8 cellular contexts compared by ENCODE assay signal in genomic region chr10:61939575-61940301, GRCh38. TPM values are rescaled to one million over a fixed set of nuclear protein-coding genes. Genes with fewer than 3 reads are reported as not detected.
DNase-seq lines count a peak whose midpoint lies in the region; ATAC-seq, FAIRE-seq and TF ChIP-seq lines count a peak whose summit lies in the region.

No MANE protein-coding gene starts in this region.

- H3K27me3 ChIP-seq in liver (ENCODE audit: control insufficient read depth in 4 of 4, insufficient read depth in 4 of 4, low read length in 3 of 4) = no peaks in the 10 kb centered on the region
- H3K27me3 ChIP-seq in HepG2 (ENCODE audit: control insufficient read depth in 1 of 2, insufficient read depth in 2 of 2, low read length in 2 of 2) = no peaks in the 10 kb centered on the region
- H3K27me3 ChIP-seq in keratinocyte (ENCODE audit: control insufficient read depth, extremely low read depth, insufficient read depth, low read length) = no peaks in the 10 kb centered on the region

- peak overlapping the region; percentile 94 for H3K27ac Mint-ChIP-seq in activated naive CD8-positive, alpha-beta T cell

- TF ChIP-seq RAD21 in liver (IDR thresholded peaks at IDR 0.05) = no peak
- TF ChIP-seq RAD21 in HepG2 (CRISPR knock-in tag; IDR thresholded peaks at IDR 0.05) = no peak

- H3K27ac ChIP-seq in liver (ENCODE audit: low read depth in 1 of 2, low read length in 2 of 2) (peak overlapping the region; percentile 9 to 50), HepG2 (ENCODE audit: extremely low read length, insufficient read depth, low read length) (no peak overlapping the region), keratinocyte (ENCODE audit: control insufficient read depth, insufficient read depth, low read length) (peak overlapping the region; percentile 85)

- H3K9ac ChIP-seq in liver (ENCODE audit: low read depth in 1 of 2, low read length in 2 of 2) = no peak overlapping the region
- H3K9ac ChIP-seq in HepG2 (ENCODE audit: insufficient read depth, low read depth, low read length) = no peak overlapping the region
- H3K9ac ChIP-seq in keratinocyte (ENCODE audit: control insufficient read depth, extremely low read depth, insufficient read depth, low read length) = no peak overlapping the region

- peaks cover 77% of the 10 kb centered on the region for H3K4me1 Mint-ChIP-seq in activated naive CD8-positive, alpha-beta T cell (ENCODE audit: low read depth)

- intact Hi-C loops in HepG2 (cut with micrococcal nuclease; ENCODE audit: unreplicated experiment) = no loop called here

- H3K9me3 ChIP-seq in liver (ENCODE audit: control insufficient read depth in 4 of 4, low read length in 3 of 4) (no peaks in the 10 kb centered on the region), HepG2 (ENCODE audit: low read length) (no peaks in the 10 kb centered on the region), keratinocyte (ENCODE audit: control insufficient read depth, low read depth, low read length) (no peaks in the 10 kb centered on the region)

- peaks cover 14% of the 10 kb centered on the region for H3K36me3 Mint-ChIP-seq in activated naive CD8-positive, alpha-beta T cell

- H3K4me2 ChIP-seq in HepG2 (ENCODE audit: low read depth, low read length) (no peak overlapping the region), keratinocyte (ENCODE audit: control insufficient read depth, extremely low read depth, insufficient read depth, low read depth, low read length) (peak overlapping the region; percentile 73)

- H3K79me2 ChIP-seq in HepG2 (ENCODE audit: insufficient read depth, low read length) = peaks cover 5% of the 10 kb centered on the region
- H3K79me2 ChIP-seq in keratinocyte (ENCODE audit: control insufficient read depth, insufficient read depth, low read length) = peaks cover 8% of the 10 kb centered on the region

- dilution Hi-C loops in keratinocyte (cut with MboI; ENCODE audit: extremely low pct_ligation_motif_present, low sequenced_read_pairs) = no loop called here

- no TSS peak for BruUV-seq in HepG2 (replicated peaks; lab: Mats Ljungman, UMichigan)

- FAIRE-seq in HepG2 (lab: Jason Lieb, UNC) = no peak
- FAIRE-seq in keratinocyte (lab: Jason Lieb, UNC) = peak; percentile 83

- H4K20me1 ChIP-seq in HepG2 (ENCODE audit: insufficient read depth, low read length) (no peaks in the 10 kb centered on the region), keratinocyte (ENCODE audit: control insufficient read depth, extremely low read depth, insufficient read depth, low read length) (no peaks in the 10 kb centered on the region)

- 90% methylated on average over 3 of the region's 3 CpGs for WGBS in liver
- 98% methylated on average over 3 of the region's 3 CpGs for WGBS in HepG2 (ENCODE audit: low lambda C conversion rate)

- POLR2A ChIA-PET in HepG2 (lab: Yijun Ruan, JAX) = no interaction called here

- in situ Hi-C loops in HepG2 (cut with HindIII; ENCODE audit: extremely low pct_ligation_motif_present, low pct_unique_long_range_greater_than_20kb) = no loop called here

- no peak for TF ChIP-seq EP300 in HepG2 (IDR thresholded peaks at IDR 0.05; ENCODE audit: low read depth in 2 of 2, low read length in 2 of 2)
- TF ChIP-seq EP300 in HepG2 (CRISPR knock-in tag; IDR thresholded peaks at IDR 0.05; ENCODE audit: borderline replicate concordance) = no peak

- DNase-seq in HepG2 (ENCODE audit: low spot score) (no peak), keratinocyte (ENCODE audit: low read depth, low spot score) (no peak), iPS-NIHi11 (ENCODE audit: low spot score) (no peak)
- DNase-seq in stimulated activated CD4-positive, alpha-beta T cell treated with anti-CD3 and anti-CD28 coated beads, Interleukin-4, amount 100 ng/mL, for 1 hour = no peak

- H3K9me1 ChIP-seq in keratinocyte (ENCODE audit: control insufficient read depth, extremely low read depth, insufficient read depth, low read length) = no peaks in the 10 kb centered on the region

- TF ChIP-seq CTCF in liver (IDR thresholded peaks at IDR 0.05; ENCODE audit: low read depth, low read length, missing input control) (no peak), HepG2 (CRISPR knock-in tag; IDR thresholded peaks at IDR 0.05) (no peak), keratinocyte (optimal IDR thresholded peaks at IDR 0.05 in 1 of 3, IDR thresholded peaks at IDR 0.05 in 1 of 3, conservative IDR thresholded peaks at IDR 0.05 in 1 of 3; ENCODE audit: extremely low read depth in 1 of 3, insufficient read depth in 2 of 3, low read length in 3 of 3) (no peak)

- CTCF ChIA-PET in HepG2 (lab: Yijun Ruan, JAX; ENCODE audit: low intra/inter-chr PET ratio, low total read pairs) = no interaction called here

- no peak for TF ChIP-seq POLR2A in HepG2 (IDR thresholded peaks at IDR 0.05; ENCODE audit: insufficient read depth in 1 of 2, low read depth in 2 of 2, low read length in 2 of 2)

- H3K4me3 ChIP-seq in liver (ENCODE audit: low read depth in 1 of 3, low read length in 3 of 3) (no peak overlapping the region), HepG2 (replicated peaks in 1 of 3; ENCODE audit: insufficient read depth in 1 of 3, low read depth in 2 of 3, low read length in 3 of 3) (no peak overlapping the region), keratinocyte (ENCODE audit: control insufficient read depth in 2 of 3, extremely low read depth in 1 of 3, insufficient read depth in 2 of 3, low read depth in 1 of 3, low read length in 3 of 3) (no peak overlapping the region)

- H2AFZ ChIP-seq in HepG2 (ENCODE audit: low read length) (no peak overlapping the region), keratinocyte (ENCODE audit: control insufficient read depth, low read length) (no peak overlapping the region)

- ATAC-seq in HepG2 (no peak), HG03097 (IDR thresholded peaks at IDR 0.05; ENCODE audit: low FRiP score, unreplicated experiment) (no peak), GM19467 (IDR thresholded peaks at IDR 0.05; ENCODE audit: unreplicated experiment) (no peak)

- H3K9me3 Mint-ChIP-seq in activated naive CD8-positive, alpha-beta T cell (ENCODE audit: low read depth) = no peaks in the 10 kb centered on the region

- H3K36me3 ChIP-seq in liver (ENCODE audit: control insufficient read depth in 4 of 4, insufficient read depth in 3 of 4, low read depth in 1 of 4, low read length in 3 of 4) = peaks cover 0 to 6% (median 0%) of the 10 kb centered on the region in 4 donors
- H3K36me3 ChIP-seq in HepG2 (replicated peaks in 1 of 2; ENCODE audit: control insufficient read depth in 1 of 2, insufficient read depth in 2 of 2, low read length in 2 of 2) = peaks cover 4 to 23% of the 10 kb centered on the region in 2 experiments
- H3K36me3 ChIP-seq in keratinocyte (ENCODE audit: control insufficient read depth in 2 of 2, extremely low read depth in 1 of 2, insufficient read depth in 2 of 2, low read length in 2 of 2) = peaks cover 0 to 8% of the 10 kb centered on the region in 2 experiments

- no peaks in the 10 kb centered on the region for H3K27me3 Mint-ChIP-seq in activated naive CD8-positive, alpha-beta T cell

- H3K4me3 Mint-ChIP-seq in activated naive CD8-positive, alpha-beta T cell = peak overlapping the region; percentile 51

- H3K4me1 ChIP-seq in liver (ENCODE audit: control insufficient read depth in 4 of 4, insufficient read depth in 4 of 4, low read length in 3 of 4) (peaks cover 0 to 15% (median 6%) of the 10 kb centered on the region in 4 donors), HepG2 (ENCODE audit: insufficient read depth, low read length) (peaks cover 31% of the 10 kb centered on the region), keratinocyte (ENCODE audit: control insufficient read depth, extremely low read depth, insufficient read depth, low read length) (peaks cover 55% of the 10 kb centered on the region)

TF ChIP-seq in liver, 16 proteins besides CTCF, POLR2A, EP300 and RAD21 (continues in another document):
- TF ChIP-seq NR2F2 (IDR thresholded peaks at IDR 0.05) = no peak
- TF ChIP-seq SP1 (IDR thresholded peaks at IDR 0.05) = no peak
- no peak for TF ChIP-seq JUND (IDR thresholded peaks at IDR 0.05)
- TF ChIP-seq TAF1 (conservative IDR thresholded peaks at IDR 0.05) = no peak

TF ChIP-seq in HepG2, 621 proteins besides CTCF, POLR2A, EP300 and RAD21 (continues in another document):
- TF ChIP-seq ZNF12 (CRISPR knock-in tag; IDR thresholded peaks at IDR 0.05) (no peak), ZNF761 (CRISPR knock-in tag; conservative IDR thresholded peaks at IDR 0.05) (no peak), GABPB1 (CRISPR knock-in tag; IDR thresholded peaks at IDR 0.05) (no peak)

RNA-seq across cellular contexts. Expression of gene ARID5B, which starts 38.2 kb away (rescaled TPM):
- 1 to 10 TPM; 4.4 to 6.1 TPM for total RNA-seq in liver
- 1 to 10 TPM; 1.3 to 6.4 TPM for polyA plus RNA-seq in liver
- total RNA-seq in HepG2 (2016; rRNA removed; fragmentation: Illumina TruSeq; extraction: Trizol) = 6.2 and 7.9 TPM in 2 replicates
- 0.51 and 1.4 TPM in 2 replicates for total RNA-seq in HepG2 (2016; cell fraction: cytosol; rRNA removed; fragmentation: Illumina TruSeq; extraction: Trizol; ENCODE audit: low read depth)
- 6.4 and 7.4 TPM in 2 replicates for total RNA-seq in HepG2 (2016; cell fraction: insoluble cytoplasmic fraction; rRNA removed; fragmentation: Illumina TruSeq; extraction: Trizol)
- total RNA-seq in HepG2 (2016; cell fraction: membrane; rRNA removed; fragmentation: Illumina TruSeq; extraction: Trizol) = 2.4 and 2.6 TPM in 2 replicates
- total RNA-seq in HepG2 (2016; cell fraction: nucleus; rRNA removed; fragmentation: Illumina TruSeq; extraction: Trizol) = 14.1 and 15.4 TPM in 2 replicates
- 14.5 and 21.1 TPM in 2 replicates for polyA plus RNA-seq in HepG2 (2011; rRNA removed)
- polyA plus RNA-seq in HepG2 (2011; cell fraction: cytosol; rRNA removed) = 10.9 and 13.9 TPM in 2 replicates
- 14.6 and 21.9 TPM in 2 replicates for polyA plus RNA-seq in HepG2 (2011; cell fraction: nucleus; rRNA removed)
- polyA plus RNA-seq in HepG2 (2012) = 14.5 and 16.7 TPM in 2 replicates
- polyA plus RNA-seq in HepG2 (2016; cell fraction: cytosol; fragmentation: Illumina TruSeq; extraction: Trizol; ENCODE audit: low read depth) = 0.14 and 0.15 TPM in 2 replicates
- 4.7 and 5.3 TPM in 2 replicates for polyA plus RNA-seq in HepG2 (2016; cell fraction: insoluble cytoplasmic fraction; fragmentation: Illumina TruSeq; extraction: Trizol; ENCODE audit: low read depth)
- polyA plus RNA-seq in HepG2 (2016; cell fraction: membrane; fragmentation: Illumina TruSeq; extraction: Trizol; ENCODE audit: low read depth) = 0.54 and 0.63 TPM in 2 replicates
- polyA plus RNA-seq in HepG2 (2016; cell fraction: nucleus; fragmentation: Illumina TruSeq; extraction: Trizol; ENCODE audit: insufficient read depth, low read depth) = 6.4 and 7.2 TPM in 2 replicates
- polyA minus RNA-seq in HepG2 (2011; rRNA and poly(A)+ RNA removed; ENCODE audit: low replicate concordance) = 50.5 and 55.3 TPM in 2 replicates
- 30.8 and 33.9 TPM in 2 replicates for polyA minus RNA-seq in HepG2 (2011; cell fraction: cytosol; rRNA and poly(A)+ RNA removed)
- polyA minus RNA-seq in HepG2 (2011; cell fraction: nucleus; rRNA and poly(A)+ RNA removed) = 111 and 117 TPM in 2 replicates
- polyA plus RNA-seq in keratinocyte = 5.1 to 7.0 TPM (median 5.4 TPM) in 3 replicates
- polyA plus RNA-seq in keratinocyte (2011; ENCODE audit: low read depth) = 21.8 TPM
- 2.6 and 3.8 TPM in 2 replicates for polyA plus RNA-seq in keratinocyte (2011; cell fraction: cytosol; rRNA removed)
- 10.2 TPM in 2 replicates for polyA plus RNA-seq in keratinocyte (2011; cell fraction: nucleus; rRNA removed)
- polyA plus RNA-seq in keratinocyte (2012; ENCODE audit: low replicate concordance) = 6.4 and 15.8 TPM in 2 replicates
- polyA minus RNA-seq in keratinocyte = 15.2 to 37.1 TPM (median 28.8 TPM) in 3 replicates
- 6.1 TPM for polyA minus RNA-seq in keratinocyte (2011; cell fraction: cytosol; rRNA and poly(A)+ RNA removed)
- 24.1 and 47.5 TPM in 2 replicates for polyA minus RNA-seq in keratinocyte (2011; cell fraction: nucleus; rRNA and poly(A)+ RNA removed)
